Comparison of ENCODE assay signal across 8 cellular contexts in the genomic region with DNA sequence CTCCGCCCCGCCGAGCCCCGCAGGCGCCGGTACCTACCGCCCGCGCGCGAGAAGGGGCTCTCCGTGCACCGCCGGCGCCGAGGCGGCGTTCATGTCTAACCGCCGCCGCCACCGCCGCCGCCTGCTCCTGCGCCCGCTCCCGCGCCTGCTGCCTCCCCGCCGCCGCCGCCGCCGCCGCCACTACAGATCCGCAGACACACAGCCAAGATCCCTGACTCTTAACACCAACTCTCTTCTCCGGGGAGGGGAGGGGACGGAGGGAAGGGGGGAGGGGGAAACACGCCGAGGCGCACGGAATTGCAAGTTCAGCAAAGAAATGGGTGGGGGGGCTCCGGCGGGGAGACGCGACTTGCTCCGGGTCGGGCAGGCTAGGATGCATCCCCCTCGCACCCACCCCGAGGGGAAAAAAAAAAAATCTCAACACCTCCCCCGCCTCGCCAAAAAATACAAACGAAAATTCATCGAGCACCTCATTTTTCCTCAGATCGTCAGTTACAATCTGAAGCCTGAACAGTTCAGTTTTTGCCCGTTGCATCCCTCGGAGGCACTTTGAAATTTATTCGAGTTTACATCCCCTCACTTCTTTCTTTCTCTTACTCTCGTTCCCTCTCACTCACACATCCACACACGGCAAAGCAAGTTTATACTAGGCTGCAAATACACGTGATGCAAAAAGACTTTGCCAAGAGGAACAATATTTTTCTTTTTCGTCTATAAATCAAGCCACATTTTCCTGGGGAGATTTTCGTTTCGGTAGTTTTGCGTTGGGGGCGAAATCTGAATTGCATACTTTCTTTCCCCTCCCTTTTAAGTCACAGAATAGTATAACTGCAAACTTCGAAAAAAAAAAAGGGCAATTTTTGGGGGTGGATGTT. TPM values are rescaled to one million over a fixed set of nuclear protein-coding genes. Genes with fewer than 3 reads are reported as not detected.
DNase-seq lines count a peak whose midpoint lies in the region; ATAC-seq and TF ChIP-seq lines count a peak whose summit lies in the region.

TSS of gene TCF4 (minus strand) at position 192 of the 875 bp plus-strand sequence. CDS start 1,076 bp downstream, outside the sequence.

- peaks cover 34 to 38% of the 10 kb centered on the region in 2 experiments for H3K4me1 Mint-ChIP-seq in H9
- H3K4me1 Mint-ChIP-seq in activated naive CD8-positive, alpha-beta T cell (ENCODE audit: low read depth): peaks cover 23% of the 10 kb centered on the region
- peaks cover 24 to 25% of the 10 kb centered on the region in 2 donors for H3K4me1 Mint-ChIP-seq in natural killer cell treated with Interleukin-12 subunit alpha and Interleukin-12 subunit beta and Interleukin-15 and Interleukin-18, amount 100 ng/mL, for 72 hours (ENCODE audit: low read depth in 2 of 2)

- H3K23me2 ChIP-seq in H9 (ENCODE audit: insufficient read length, low read depth, low read length, poor library complexity, severe bottlenecking): peaks cover 11% of the 10 kb centered on the region

- H4K8ac ChIP-seq in H9 (replicated peaks; ENCODE audit: insufficient read length, low read depth, low read length): no peak within 1 kb of the TSS

- H2BK15ac ChIP-seq in H9 (ENCODE audit: low read depth, low read length): no peak within 1 kb of the TSS

- H3K36me3 Mint-ChIP-seq in H9 (ENCODE audit: insufficient read depth in 1 of 3, low read depth in 3 of 3): peaks cover 7 to 19% (median 17%) of the 10 kb centered on the region in 3 experiments; a peak in 6 of 7 replicates
- no peaks in the 10 kb centered on the region for H3K36me3 Mint-ChIP-seq in activated naive CD8-positive, alpha-beta T cell
- H3K36me3 Mint-ChIP-seq in natural killer cell treated with Interleukin-12 subunit alpha and Interleukin-12 subunit beta and Interleukin-15 and Interleukin-18, amount 100 ng/mL, for 72 hours: peaks cover 6% of the 10 kb centered on the region

- H4K20me1 ChIP-seq in BLaER1 treated with 17β-estradiol and CSF1 and Interleukin-3, amounts not matched to agents 10 nM and 100 nM: peaks cover 0 to 20% (median 0%) of the 10 kb centered on the region in 11 experiments; a peak in 5 of 22 replicates
- H4K20me1 ChIP-seq in H9 (ENCODE audit: control insufficient read depth, insufficient read depth, insufficient read length): no peaks in the 10 kb centered on the region

- H3K27me3 ChIP-seq in BLaER1 treated with 17β-estradiol and CSF1 and Interleukin-3, amounts not matched to agents 10 nM and 100 nM: no peaks in the 10 kb centered on the region
- H3K27me3 ChIP-seq in H9 (ENCODE audit: insufficient read depth, low read length) (no peaks in the 10 kb centered on the region), vagina (no peaks in the 10 kb centered on the region)

- peaks cover 0 to 27% (median 8%) of the 10 kb centered on the region in 11 experiments; a peak in 9 of 22 replicates for H3K36me3 ChIP-seq in BLaER1 treated with 17β-estradiol and CSF1 and Interleukin-3, amounts not matched to agents 10 nM and 100 nM
- no peaks in the 10 kb centered on the region for H3K36me3 ChIP-seq in vagina

- no peak within 1 kb of the TSS for H4K91ac ChIP-seq in H9 (ENCODE audit: insufficient read length, low read depth, low read length)

- TF ChIP-seq CTCF in H9 (conservative IDR thresholded peaks at IDR 0.05) (no peak), vagina (IDR thresholded peaks at IDR 0.05) (no peak)

- H3K14ac ChIP-seq in H9 (ENCODE audit: insufficient read depth, low read length): peak within 1 kb of the TSS; percentile 72

- peak within 1 kb of the TSS; percentile 85 to 96 (median 90) for H3K27ac ChIP-seq in BLaER1 treated with 17β-estradiol and CSF1 and Interleukin-3, amounts not matched to agents 10 nM and 100 nM
- H3K27ac ChIP-seq in H9 (ENCODE audit: insufficient read length, low read depth, low read length) (peak within 1 kb of the TSS; percentile 91), vagina (peak within 1 kb of the TSS; percentile 97)

- H3K9me3 ChIP-seq in BLaER1 treated with 17β-estradiol and CSF1 and Interleukin-3, amounts not matched to agents 10 nM and 100 nM (replicated peaks in 1 of 11): peaks cover 0 to 6% (median 0%) of the 10 kb centered on the region in 11 experiments; a peak in 1 of 22 replicates
- H3K9me3 ChIP-seq in H9 (ENCODE audit: control insufficient read depth, low read depth, low read length): no peaks in the 10 kb centered on the region
- H3K9me3 ChIP-seq in vagina: no peaks in the 10 kb centered on the region

- intact Hi-C loops in vagina (cut with DNase I): loop anchor here (5.0 to 10.0 kb wide), 2 partner anchors 266 to 343 kb away; no protein-coding TSS in a partner anchor

- H3K27ac Mint-ChIP-seq in H9: peak within 1 kb of the TSS; percentile 92 to 96 (median 96)
- peak within 1 kb of the TSS; percentile 35 for H3K27ac Mint-ChIP-seq in activated naive CD8-positive, alpha-beta T cell
- peak within 1 kb of the TSS; percentile 72 to 79 for H3K27ac Mint-ChIP-seq in natural killer cell treated with Interleukin-12 subunit alpha and Interleukin-12 subunit beta and Interleukin-15 and Interleukin-18, amount 100 ng/mL, for 72 hours

- H2BK12ac ChIP-seq in H9 (ENCODE audit: insufficient read length, low read depth, low read length): no peak within 1 kb of the TSS

- no peak within 1 kb of the TSS for H3T11ph ChIP-seq in H9 (ENCODE audit: low read length)

- H4K5ac ChIP-seq in H9 (ENCODE audit: insufficient read length, low read depth, low read length): peak within 1 kb of the TSS; percentile 50

- peaks cover 3% of the 10 kb centered on the region; the same call in 1 of the 2 replicates for H3K79me2 ChIP-seq in H9 (ENCODE audit: insufficient read depth, low read length)

- H2AFZ ChIP-seq in H9 (ENCODE audit: low read length): no peak within 1 kb of the TSS

- H3K4me2 ChIP-seq in BLaER1 treated with 17β-estradiol and CSF1 and Interleukin-3, amounts not matched to agents 10 nM and 100 nM: peak within 1 kb of the TSS; percentile 81 to 97 (median 93); a peak in 21 of 22 replicates
- H3K4me2 ChIP-seq in H9 (ENCODE audit: insufficient read depth, insufficient read length, low read length): peak within 1 kb of the TSS; percentile 87

- H3K4me3 Mint-ChIP-seq in H9: peak within 1 kb of the TSS; percentile 86 to 95
- peak within 1 kb of the TSS; percentile 92 for H3K4me3 Mint-ChIP-seq in activated naive CD8-positive, alpha-beta T cell
- H3K4me3 Mint-ChIP-seq in natural killer cell treated with Interleukin-12 subunit alpha and Interleukin-12 subunit beta and Interleukin-15 and Interleukin-18, amount 100 ng/mL, for 72 hours: peak within 1 kb of the TSS; percentile 93

- H3K4me3 ChIP-seq in BLaER1 treated with 17β-estradiol and CSF1 and Interleukin-3, amounts not matched to agents 10 nM and 100 nM: peak within 1 kb of the TSS; percentile 61 to 86 (median 76)
- H3K4me3 ChIP-seq in vagina: peak within 1 kb of the TSS; percentile 72 to 77

- no peak within 1 kb of the TSS for H2AK5ac ChIP-seq in H9 (ENCODE audit: insufficient read length, low read length)

- WGBS in H9 (ENCODE audit: extremely low coverage, insufficient read length, low lambda C conversion rate): no CpG with 5 or more reads among the region's 67 CpGs

- ATAC-seq in natural killer cell treated with Interleukin-12 subunit alpha and Interleukin-12 subunit beta and Interleukin-15 and Interleukin-18, amount 100 ng/mL, for 72 hours: peak; percentile 52 to 58
- no peak for ATAC-seq in HG03139 (IDR thresholded peaks at IDR 0.05; ENCODE audit: unreplicated experiment)

- H3K56ac ChIP-seq in H9 (ENCODE audit: insufficient read length, low read depth, low read length): peak within 1 kb of the TSS; percentile 34

- H3K18ac ChIP-seq in H9 (ENCODE audit: insufficient read length, low read depth, low read length): no peak within 1 kb of the TSS

- no peak for TF ChIP-seq POLR2A in vagina (IDR thresholded peaks at IDR 0.05)

- H3K27me3 Mint-ChIP-seq in H9 (ENCODE audit: low read depth): no peaks in the 10 kb centered on the region
- H3K27me3 Mint-ChIP-seq in activated naive CD8-positive, alpha-beta T cell: peaks cover 23% of the 10 kb centered on the region
- H3K27me3 Mint-ChIP-seq in natural killer cell treated with Interleukin-12 subunit alpha and Interleukin-12 subunit beta and Interleukin-15 and Interleukin-18, amount 100 ng/mL, for 72 hours: peaks cover 7 to 12% of the 10 kb centered on the region in 2 donors

- H3K9me3 Mint-ChIP-seq in H9: no peaks in the 10 kb centered on the region
- no peaks in the 10 kb centered on the region for H3K9me3 Mint-ChIP-seq in activated naive CD8-positive, alpha-beta T cell (ENCODE audit: low read depth)
- H3K9me3 Mint-ChIP-seq in natural killer cell treated with Interleukin-12 subunit alpha and Interleukin-12 subunit beta and Interleukin-15 and Interleukin-18, amount 100 ng/mL, for 72 hours: no peaks in the 10 kb centered on the region

- H2BK120ac ChIP-seq in H9 (ENCODE audit: low read depth, low read length, poor library complexity, severe bottlenecking): no peak within 1 kb of the TSS

- H2BK20ac ChIP-seq in H9 (ENCODE audit: low read depth, low read length, poor library complexity, severe bottlenecking): no peak within 1 kb of the TSS

- no peak within 1 kb of the TSS; the same call in 1 of the 2 replicates for H3K4ac ChIP-seq in H9 (ENCODE audit: low read depth, low read length)

- peak within 1 kb of the TSS; percentile 90 to 97 (median 95) for H3K9ac ChIP-seq in BLaER1 treated with 17β-estradiol and CSF1 and Interleukin-3, amounts not matched to agents 10 nM and 100 nM
- peak within 1 kb of the TSS; percentile 99 for H3K9ac ChIP-seq in H9 (ENCODE audit: extremely low read depth, insufficient read length, low read length)

- DNase-seq in H9 (peak; percentile 73), NCI-H82 (lab: John Stamatoyannopoulos, UW) (peak; percentile 76), germinal center (ENCODE audit: low spot score) (peak; percentile 49), vagina (ENCODE audit: extremely low spot score in 2 of 2) (no peak)
- DNase-seq in natural killer cell treated with Interleukin-12 subunit alpha and Interleukin-12 subunit beta and Interleukin-15 and Interleukin-18, amount 100 ng/mL, for 72 hours (ENCODE audit: low spot score): peak; percentile 60

- H2BK5ac ChIP-seq in H9 (ENCODE audit: insufficient read length, low read length): peak within 1 kb of the TSS; percentile 50

- no peaks in the 10 kb centered on the region for H3K79me1 ChIP-seq in H9 (ENCODE audit: insufficient read depth, low read depth, low read length, poor library complexity, severe bottlenecking)

- H3K4me1 ChIP-seq in BLaER1 treated with 17β-estradiol and CSF1 and Interleukin-3, amounts not matched to agents 10 nM and 100 nM: peaks cover 13 to 44% (median 29%) of the 10 kb centered on the region in 10 experiments
- peaks cover 4% of the 10 kb centered on the region; the same call in 1 of the 2 replicates for H3K4me1 ChIP-seq in H9 (ENCODE audit: insufficient read depth, low read length)
- peaks cover 39% of the 10 kb centered on the region for H3K4me1 ChIP-seq in vagina

- no peak within 1 kb of the TSS for H3K23ac ChIP-seq in H9 (ENCODE audit: insufficient read length, low read depth, low read length)

RNA-seq across cellular contexts. Expression of gene TCF4, which starts in this region (rescaled TPM):
- total RNA-seq in H9 (2021) (85.8 and 99.4 TPM in 2 replicates), vagina (105 TPM)
- total RNA-seq in natural killer cell treated with Interleukin-12 subunit alpha and Interleukin-12 subunit beta and Interleukin-15 and Interleukin-18, amount 100 ng/mL, for 72 hours: 10 to 100 TPM in 1 of 2 donors, 1 to 10 TPM in 1; 6.1 to 10.3 TPM

Comparison
In these comparisons a context has a peak if more than half of its experiments do, and no peak if none do; other contexts are left out.
1. DNase-seq: peak in H9 (single experiment), NCI-H82 (single experiment), germinal center (single experiment) and natural killer cell treated with Interleukin-12 subunit alpha and Interleukin-12 subunit beta and Interleukin-15 and Interleukin-18, amount 100 ng/mL, for 72 hours (single experiment); none in vagina (0 of 2).
2. H3K27ac Mint-ChIP-seq: peak in every context shown above with its lines; median percentile 96 in H9; 76 in natural killer cell treated with Interleukin-12 subunit alpha and Interleukin-12 subunit beta and Interleukin-15 and Interleukin-18, amount 100 ng/mL, for 72 hours; 35 in activated naive CD8-positive, alpha-beta T cell.
3. Peak in every context shown above with its lines, with median percentiles within 50 percentile points of each other: H3K27ac ChIP-seq and H3K4me3 Mint-ChIP-seq.